16 cellular contexts compared by ENCODE assay signal in genomic region chr7:33075818-33076483, GRCh38. TPM values are rescaled to one million over a fixed set of nuclear protein-coding genes. Genes with fewer than 3 reads are reported as not detected.
A peak's percentile ranks its signal among the peaks of the same experiment; 100 is the strongest.
DNase-seq lines count a peak whose midpoint lies in the region; ATAC-seq and TF ChIP-seq lines count a peak whose summit lies in the region.
"Had no signal": no experiment of that assay in that cellular context is flagged by ENCODE, and none has a peak within 500 bp of the region (broad histone marks: within the 10 kb centered on the region; RNA-seq: fewer than 3 reads in every experiment).

No MANE protein-coding gene starts in this region.

- H3K9me2 ChIP-seq in Loucy (replicated peaks; ENCODE audit: low read depth, low read length), result no peaks in the 10 kb centered on the region

- no peak overlapping the region for H3K27ac ChIP-seq in right cardiac atrium (ENCODE audit: low read length)
- H3K27ac ChIP-seq: BLaER1, GM23248 had no signal

- no peak for TF ChIP-seq CTCF in Loucy (conservative IDR thresholded peaks at IDR 0.05; ENCODE audit: low read length)
- no peak for TF ChIP-seq CTCF in WTC11 (IDR thresholded peaks at IDR 0.05)

- no peak overlapping the region for H3K4me3 Mint-ChIP-seq in WTC11
- H3K4me3 Mint-ChIP-seq: CD8-positive, alpha-beta T cell; HFFc6 had no signal

- peaks cover 26% of the 10 kb centered on the region for H3K4me1 ChIP-seq in Loucy (ENCODE audit: insufficient read depth, low read length, poor library complexity, severe bottlenecking)
- no peaks in the 10 kb centered on the region for H3K4me1 ChIP-seq in right cardiac atrium (ENCODE audit: control insufficient read depth, insufficient read depth, low read length)

- H3F3A ChIP-seq in Loucy (ENCODE audit: low read depth), result no peaks in the 10 kb centered on the region

- H3K79me2 ChIP-seq in Loucy (ENCODE audit: insufficient read depth, low read length), result no peaks in the 10 kb centered on the region

- CTCF ChIA-PET in WTC11 (lab: Charles Lee), result interaction anchor here (1.5 kb wide), 1 partner anchor 13 kb away, joined by 3 read pairs; the partner anchor contains the start of gene NT5C3A

- H3K4me2 ChIP-seq in Loucy (ENCODE audit: low read depth, low read length, poor library complexity, severe bottlenecking), result peak overlapping the region; percentile 53

- no peak overlapping the region for H2AFZ ChIP-seq in Loucy (ENCODE audit: low read length)
- H2AFZ ChIP-seq: GM23248 had no signal

- ATAC-seq in WTC11 (peak; percentile 83), HG03442 (IDR thresholded peaks at IDR 0.05; ENCODE audit: unreplicated experiment) (no peak), right cardiac atrium (no peak)
- ATAC-seq: CD8-positive, alpha-beta T cell; GM12878; HCT116 had no signal

- intact Hi-C loops in right cardiac atrium (cut with DNase I), result no loop called here

- no peak overlapping the region for H3K9ac ChIP-seq in Loucy (ENCODE audit: low read depth, low read length, poor library complexity, severe bottlenecking)
- H3K9ac ChIP-seq: BLaER1, GM23248 had no signal

- POLR2A ChIA-PET in WTC11 (lab: Charles Lee), result no interaction called here

- H3K27ac Mint-ChIP-seq in WTC11, result no peak overlapping the region
- H3K27ac Mint-ChIP-seq: CD8-positive, alpha-beta T cell; HFFc6 had no signal

- H3K9me3 ChIP-seq in Loucy (ENCODE audit: insufficient read depth, low read depth, low read length), result no peaks in the 10 kb centered on the region
- H3K9me3 ChIP-seq in right cardiac atrium (ENCODE audit: control insufficient read depth, low read length), result no peaks in the 10 kb centered on the region

- H3K36me3 ChIP-seq in Loucy (ENCODE audit: insufficient read depth, low read length), result no peaks in the 10 kb centered on the region
- H3K36me3 ChIP-seq: BLaER1 had no signal

- H3K4me3 ChIP-seq in Loucy (ENCODE audit: low read length, poor library complexity, severe bottlenecking), result no peak overlapping the region
- no peak overlapping the region for H3K4me3 ChIP-seq in right cardiac atrium (ENCODE audit: low read length)
- H3K4me3 ChIP-seq: BLaER1, GM12878, GM23248 had no signal

- H3K27me3 Mint-ChIP-seq in WTC11 (ENCODE audit: low read depth), result peaks cover 9% of the 10 kb centered on the region

- H3K4me1 Mint-ChIP-seq in WTC11, result peaks cover 43% of the 10 kb centered on the region

- DNase-seq in EH (ENCODE audit: low read depth) (peak; percentile 9), WTC11 (ENCODE audit: low spot score) (no peak), right cardiac atrium (no peak), NCI-H82 (lab: John Stamatoyannopoulos, UW) (no peak)
- no peak for DNase-seq in stimulated activated CD4-positive, alpha-beta T cell treated with anti-CD3 and anti-CD28 coated beads, Interleukin-15, amount 100 ng/mL, for 24 hours
- DNase-seq: 8988T; CD8-positive, alpha-beta T cell; DMS79 treated with DMSO at 0.1 percent for 48 hours; EL; GM23248; HFFc6 had no signal

- H4K20me1 ChIP-seq in Loucy (ENCODE audit: insufficient read depth, low read length, poor library complexity, severe bottlenecking), result no peaks in the 10 kb centered on the region
- H4K20me1 ChIP-seq: BLaER1 had no signal

- H3K27me3 ChIP-seq in Loucy (ENCODE audit: insufficient read depth, low read length, poor library complexity, severe bottlenecking) (no peaks in the 10 kb centered on the region), right cardiac atrium (ENCODE audit: control insufficient read depth, insufficient read depth) (no peaks in the 10 kb centered on the region)
- H3K27me3 ChIP-seq: BLaER1 had no signal

- peaks cover 14% of the 10 kb centered on the region for H3K9me3 Mint-ChIP-seq in WTC11
- H3K9me3 Mint-ChIP-seq: CD8-positive, alpha-beta T cell; HFFc6 had no signal

- H3K36me3 Mint-ChIP-seq in WTC11, result peaks cover 8% of the 10 kb centered on the region; the same call in 1 of the 2 replicates
- H3K36me3 Mint-ChIP-seq: CD8-positive, alpha-beta T cell had no signal

- WGBS in right cardiac atrium, result 85% methylated on average over 3 of the region's 3 CpGs

TF ChIP-seq in WTC11, 78 proteins besides CTCF, POLR2A, EP300 and RAD21:
- no peak for TF ChIP-seq ZSCAN18 (CRISPR knock-in tag; IDR thresholded peaks at IDR 0.05)
- TF ChIP-seq, protein P1, sequence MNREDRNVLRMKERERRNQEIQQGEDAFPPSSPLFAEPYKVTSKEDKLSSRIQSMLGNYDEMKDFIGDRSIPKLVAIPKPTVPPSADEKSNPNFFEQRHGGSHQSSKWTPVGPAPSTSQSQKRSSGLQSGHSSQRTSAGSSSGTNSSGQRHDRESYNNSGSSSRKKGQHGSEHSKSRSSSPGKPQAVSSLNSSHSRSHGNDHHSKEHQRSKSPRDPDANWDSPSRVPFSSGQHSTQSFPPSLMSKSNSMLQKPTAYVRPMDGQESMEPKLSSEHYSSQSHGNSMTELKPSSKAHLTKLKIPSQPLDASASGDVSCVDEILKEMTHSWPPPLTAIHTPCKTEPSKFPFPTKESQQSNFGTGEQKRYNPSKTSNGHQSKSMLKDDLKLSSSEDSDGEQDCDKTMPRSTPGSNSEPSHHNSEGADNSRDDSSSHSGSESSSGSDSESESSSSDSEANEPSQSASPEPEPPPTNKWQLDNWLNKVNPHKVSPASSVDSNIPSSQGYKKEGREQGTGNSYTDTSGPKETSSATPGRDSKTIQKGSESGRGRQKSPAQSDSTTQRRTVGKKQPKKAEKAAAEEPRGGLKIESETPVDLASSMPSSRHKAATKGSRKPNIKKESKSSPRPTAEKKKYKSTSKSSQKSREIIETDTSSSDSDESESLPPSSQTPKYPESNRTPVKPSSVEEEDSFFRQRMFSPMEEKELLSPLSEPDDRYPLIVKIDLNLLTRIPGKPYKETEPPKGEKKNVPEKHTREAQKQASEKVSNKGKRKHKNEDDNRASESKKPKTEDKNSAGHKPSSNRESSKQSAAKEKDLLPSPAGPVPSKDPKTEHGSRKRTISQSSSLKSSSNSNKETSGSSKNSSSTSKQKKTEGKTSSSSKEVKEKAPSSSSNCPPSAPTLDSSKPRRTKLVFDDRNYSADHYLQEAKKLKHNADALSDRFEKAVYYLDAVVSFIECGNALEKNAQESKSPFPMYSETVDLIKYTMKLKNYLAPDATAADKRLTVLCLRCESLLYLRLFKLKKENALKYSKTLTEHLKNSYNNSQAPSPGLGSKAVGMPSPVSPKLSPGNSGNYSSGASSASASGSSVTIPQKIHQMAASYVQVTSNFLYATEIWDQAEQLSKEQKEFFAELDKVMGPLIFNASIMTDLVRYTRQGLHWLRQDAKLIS (CRISPR knock-in tag; IDR thresholded peaks at IDR 0.05; ENCODE audit: borderline replicate concordance), result no peak
- TF ChIP-seq NR3C1 (CRISPR knock-in tag; conservative IDR thresholded peaks at IDR 0.05; ENCODE audit: low read depth), result no peak
- TF ChIP-seq EMX1 (CRISPR knock-in tag; IDR thresholded peaks at IDR 0.05), result no peak
- TF ChIP-seq NFATC4 (CRISPR knock-in tag; IDR thresholded peaks at IDR 0.05), result no peak
- TF ChIP-seq ZBTB21 (CRISPR knock-in tag; IDR thresholded peaks at IDR 0.05; ENCODE audit: borderline replicate concordance), result no peak
- TF ChIP-seq, protein P2, sequence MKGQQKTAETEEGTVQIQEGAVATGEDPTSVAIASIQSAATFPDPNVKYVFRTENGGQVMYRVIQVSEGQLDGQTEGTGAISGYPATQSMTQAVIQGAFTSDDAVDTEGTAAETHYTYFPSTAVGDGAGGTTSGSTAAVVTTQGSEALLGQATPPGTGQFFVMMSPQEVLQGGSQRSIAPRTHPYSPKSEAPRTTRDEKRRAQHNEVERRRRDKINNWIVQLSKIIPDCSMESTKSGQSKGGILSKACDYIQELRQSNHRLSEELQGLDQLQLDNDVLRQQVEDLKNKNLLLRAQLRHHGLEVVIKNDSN (CRISPR knock-in tag; IDR thresholded peaks at IDR 0.05), result no peak
- no peak for TF ChIP-seq IRF2 (CRISPR knock-in tag; IDR thresholded peaks at IDR 0.05; ENCODE audit: borderline replicate concordance, low read depth)
- TF ChIP-seq JUN (CRISPR knock-in tag; IDR thresholded peaks at IDR 0.05), result no peak
- TF ChIP-seq RELA (CRISPR knock-in tag; IDR thresholded peaks at IDR 0.05; ENCODE audit: borderline replicate concordance), result no peak
- no peak for TF ChIP-seq ZNF671 (CRISPR knock-in tag; IDR thresholded peaks at IDR 0.05)
- no peak for TF ChIP-seq TEAD4 (CRISPR knock-in tag; IDR thresholded peaks at IDR 0.05)
- TF ChIP-seq MAX (CRISPR knock-in tag; IDR thresholded peaks at IDR 0.05), result no peak
- no peak for TF ChIP-seq ZNF416 (CRISPR knock-in tag; IDR thresholded peaks at IDR 0.05)
- TF ChIP-seq GABPB1 (CRISPR knock-in tag; IDR thresholded peaks at IDR 0.05), result no peak
- no peak for TF ChIP-seq ZNF138 (CRISPR knock-in tag; conservative IDR thresholded peaks at IDR 0.05)

RNA-seq across cellular contexts. Expression of gene NT5C3A, which starts 13.4 kb away (rescaled TPM):
- total RNA-seq in WTC11 (2021), result 15.0 to 18.6 TPM (median 15.9 TPM) in 3 replicates
- total RNA-seq in right cardiac atrium, result 10 to 100 TPM; 13.9 to 21.9 (median 17.4) TPM
- polyA plus RNA-seq in right cardiac atrium, result 12.8 TPM

RNA-seq across cellular contexts. Expression of gene RP9, which starts 33.3 kb away (rescaled TPM):
- total RNA-seq in WTC11 (2021) (10.7 to 10.9 TPM (median 10.8 TPM) in 3 replicates), right cardiac atrium (10 to 100 TPM; 15.2 to 19.7 (median 15.6) TPM)
- polyA plus RNA-seq in right cardiac atrium, result 16.3 TPM

RNA-seq across cellular contexts. Expression of gene BBS9, which starts 53.4 kb away (rescaled TPM):
- total RNA-seq in WTC11 (2021) (53.8 to 59.0 TPM (median 56.6 TPM) in 3 replicates), right cardiac atrium (10 to 100 TPM; 12.5 to 18.1 (median 14.3) TPM)
- 4.5 TPM for polyA plus RNA-seq in right cardiac atrium
